Comparison of ENCODE assay signal across 10 cellular contexts in genomic region chrX:74492720-74493201, GRCh38.
DNase-seq lines count a peak whose midpoint lies in the region; ATAC-seq and TF ChIP-seq lines count a peak whose summit lies in the region.
"Had no signal": no experiment of that assay in that cellular context is flagged by ENCODE, and none has a peak within 500 bp of the region (broad histone marks: within the 10 kb centered on the region; RNA-seq: fewer than 3 reads in every experiment).

No MANE protein-coding gene starts in this region.

- dilution Hi-C loops in IMR-90 (cut with HindIII; ENCODE audit: low sequenced_read_pairs, unreplicated experiment) = no loop called here

- H3K27me3 Mint-ChIP-seq in activated CD4-positive, alpha-beta memory T cell treated with anti-CD3 and anti-CD28 coated beads, Interleukin-2, amount 10 ng/mL, durations not matched to agents 7 days and 5 days = no peaks in the 10 kb centered on the region
- no peaks in the 10 kb centered on the region for H3K27me3 Mint-ChIP-seq in memory B cell

- TF ChIP-seq POLR2A in IMR-90 (IDR thresholded peaks at IDR 0.05; ENCODE audit: low read depth, low read length) = no peak
- no peak for TF ChIP-seq POLR2A in GM18505 (IDR thresholded peaks at IDR 0.05; ENCODE audit: borderline replicate concordance, extremely low read depth, insufficient read depth, insufficient read length)
- no peak for TF ChIP-seq POLR2A in stomach (IDR thresholded peaks at IDR 0.05)

- no peak overlapping the region for H3K23ac ChIP-seq in IMR-90 (ENCODE audit: low read depth, low read length)

- no peak overlapping the region for H2BK120ac ChIP-seq in IMR-90 (ENCODE audit: low read depth, low read length)

- no peak overlapping the region for H4K5ac ChIP-seq in IMR-90 (ENCODE audit: low read depth, low read length)

- no peak overlapping the region for H2AFZ ChIP-seq in IMR-90 (replicated peaks; ENCODE audit: low read length, poor library complexity)

- H3K4me1 Mint-ChIP-seq in activated CD4-positive, alpha-beta memory T cell treated with anti-CD3 and anti-CD28 coated beads, Interleukin-2, amount 10 ng/mL, durations not matched to agents 7 days and 5 days = no peaks in the 10 kb centered on the region
- peaks cover 3% of the 10 kb centered on the region for H3K4me1 Mint-ChIP-seq in memory B cell

- H3K27ac ChIP-seq in IMR-90 (ENCODE audit: insufficient read depth, low read length) = no peak overlapping the region
- H3K27ac ChIP-seq in stomach = no peak overlapping the region

- no peak overlapping the region for H2BK15ac ChIP-seq in IMR-90 (ENCODE audit: low read depth, low read length)

- no peaks in the 10 kb centered on the region for H3K9me3 Mint-ChIP-seq in activated CD4-positive, alpha-beta memory T cell treated with anti-CD3 and anti-CD28 coated beads, Interleukin-2, amount 10 ng/mL, durations not matched to agents 7 days and 5 days
- no peaks in the 10 kb centered on the region for H3K9me3 Mint-ChIP-seq in memory B cell

- no peak overlapping the region for H3K14ac ChIP-seq in IMR-90 (replicated peaks; ENCODE audit: low read depth, low read length)

- no peak overlapping the region for H2BK5ac ChIP-seq in IMR-90 (ENCODE audit: low read depth, low read length, poor library complexity, severe bottlenecking)

- no peak overlapping the region for H3K4me3 Mint-ChIP-seq in activated CD4-positive, alpha-beta memory T cell treated with anti-CD3 and anti-CD28 coated beads, Interleukin-2, amount 10 ng/mL, durations not matched to agents 7 days and 5 days
- no peak overlapping the region for H3K4me3 Mint-ChIP-seq in memory B cell

- no peak overlapping the region for H3K4me3 ChIP-seq in IMR-90 (ENCODE audit: insufficient read depth, low read depth, low read length)
- H3K4me3 ChIP-seq in stomach = no peak overlapping the region
- H3K4me3 ChIP-seq: lung had no signal

- CTCF ChIA-PET in GM10248 (lab: Yijun Ruan, JAX) = interaction anchor here (1.1 to 1.8 kb wide), 5 partner anchors 13 to 59 kb away, joined by 3 to 7 read pairs (median 4); no protein-coding TSS in a partner anchor
- CTCF ChIA-PET in IMR-90 (lab: Yijun Ruan, JAX) = no interaction called here
- CTCF ChIA-PET in activated CD4-positive, alpha-beta memory T cell treated with anti-CD3 and anti-CD28 coated beads, Interleukin-2, amount 10 ng/mL, durations not matched to agents 7 days and 5 days (lab: Charles Lee) = interaction anchor here (1.3 kb wide), 1 partner anchor 55 kb away, joined by 3 read pairs; no protein-coding TSS in a partner anchor

- no peaks in the 10 kb centered on the region; the same call in 1 of the 2 replicates for H4K20me1 ChIP-seq in IMR-90 (ENCODE audit: insufficient read depth, low read length)

- no peak overlapping the region for H3K18ac ChIP-seq in IMR-90 (ENCODE audit: low read depth, low read length)

- H4K8ac ChIP-seq in IMR-90 (ENCODE audit: low read depth in 2 of 2, low read length in 2 of 2) = no peak overlapping the region

- no peak overlapping the region for H3K4ac ChIP-seq in IMR-90 (ENCODE audit: low read depth, low read length)

- H3K9ac ChIP-seq in IMR-90 (ENCODE audit: low read depth, low read length) = no peak overlapping the region

- H3K9me1 ChIP-seq in IMR-90 (ENCODE audit: insufficient read depth, low read length) = no peaks in the 10 kb centered on the region

- ATAC-seq in IMR-90 (ENCODE audit: low read depth) = no peak
- ATAC-seq in memory B cell (ENCODE audit: low read depth) = peak; percentile 41
- no peak for ATAC-seq in GM21529 (IDR thresholded peaks at IDR 0.05; ENCODE audit: unreplicated experiment)
- no peak for ATAC-seq in GM18505 (IDR thresholded peaks at IDR 0.05; ENCODE audit: unreplicated experiment)

- peaks cover 4% of the 10 kb centered on the region; the same call in 1 of the 2 replicates for H3K27me3 ChIP-seq in IMR-90 (ENCODE audit: control insufficient read depth, insufficient read depth, low read length)
- H3K27me3 ChIP-seq in stomach = no peaks in the 10 kb centered on the region

- TF ChIP-seq EP300 in stomach (IDR thresholded peaks at IDR 0.05) = no peak

- H2AK9ac ChIP-seq in IMR-90 (replicated peaks; ENCODE audit: low read depth, low read length, poor library complexity) = no peak overlapping the region

- no peak overlapping the region for H3K56ac ChIP-seq in IMR-90 (ENCODE audit: extremely low read depth, insufficient read depth, low read length)

- in situ Hi-C loops in IMR-90 (cut with MboI; ENCODE audit: low sequenced_read_pairs) = no loop called here
- in situ Hi-C loops in KBM-7 (cut with MboI; ENCODE audit: low pct_unique_long_range_greater_than_20kb, low sequenced_read_pairs) = no loop called here

- no peaks in the 10 kb centered on the region for H3K36me3 Mint-ChIP-seq in activated CD4-positive, alpha-beta memory T cell treated with anti-CD3 and anti-CD28 coated beads, Interleukin-2, amount 10 ng/mL, durations not matched to agents 7 days and 5 days (ENCODE audit: low read depth)
- H3K36me3 Mint-ChIP-seq in memory B cell = no peaks in the 10 kb centered on the region

- H3K27ac Mint-ChIP-seq in activated CD4-positive, alpha-beta memory T cell treated with anti-CD3 and anti-CD28 coated beads, Interleukin-2, amount 10 ng/mL, durations not matched to agents 7 days and 5 days = no peak overlapping the region
- no peak overlapping the region for H3K27ac Mint-ChIP-seq in memory B cell

- no peak overlapping the region for H2BK20ac ChIP-seq in IMR-90 (ENCODE audit: low read depth, low read length)

- no peaks in the 10 kb centered on the region for H3K79me1 ChIP-seq in IMR-90 (ENCODE audit: low read depth in 1 of 2, low read length in 2 of 2)

- WGBS in IMR-90 (ENCODE audit: extremely low coverage in 2 of 2, insufficient read length in 1 of 2), 2 experiments = 32% methylated on average over 2 of the region's 3 CpGs; no CpG with 5 or more reads in 1 of the 2 experiments
- 52 to 69% (median 59%) methylated on average over 3 of the region's 3 CpGs for WGBS in stomach, 5 donors

- no peak; the same call in 1 of the 2 replicates for TF ChIP-seq RAD21 in IMR-90 (IDR thresholded peaks at IDR 0.05; ENCODE audit: low read length)

- POLR2A ChIA-PET in GM10248 (lab: Yijun Ruan, JAX) = no interaction called here
- POLR2A ChIA-PET in IMR-90 (lab: Charles Lee; ENCODE audit: unreplicated experiment) = no interaction called here
- POLR2A ChIA-PET in activated CD4-positive, alpha-beta memory T cell treated with anti-CD3 and anti-CD28 coated beads, Interleukin-2, amount 10 ng/mL, durations not matched to agents 7 days and 5 days (lab: Charles Lee) = no interaction called here

- H3K4me2 ChIP-seq in IMR-90 (ENCODE audit: low read depth, low read length) = no peak overlapping the region

- H3K4me1 ChIP-seq in IMR-90 (ENCODE audit: control insufficient read depth, insufficient read depth, low read length) = no peaks in the 10 kb centered on the region
- no peaks in the 10 kb centered on the region for H3K4me1 ChIP-seq in stomach

- no TSS peak for BruUV-seq in IMR-90 (replicated peaks; lab: Mats Ljungman, UMichigan)

- DNase-seq in GM10248 (ENCODE audit: extremely low spot score) (no peak), IMR-90 (no peak), memory B cell (ENCODE audit: low spot score in 2 of 2) (peak in 1 of 2 donors; percentile 0), KBM-7 (no peak), stomach (no peak)
- peak; percentile 17 for DNase-seq in activated CD4-positive, alpha-beta memory T cell treated with anti-CD3 and anti-CD28 coated beads, Interleukin-2, amount 10 ng/mL, durations not matched to agents 7 days and 5 days
- DNase-seq: NCI-H187 had no signal

- no peak overlapping the region for H2AK5ac ChIP-seq in IMR-90 (ENCODE audit: low read depth, low read length)

- intact Hi-C loops in IMR-90 (cut with micrococcal nuclease) = no loop called here
- intact Hi-C loops in stomach (cut with DNase I; ENCODE audit: low total_unique reads) = no loop called here

- H3K9me3 ChIP-seq in IMR-90 (ENCODE audit: control insufficient read depth, insufficient read depth, low read length) = no peaks in the 10 kb centered on the region
- no peaks in the 10 kb centered on the region for H3K9me3 ChIP-seq in stomach

- H4K91ac ChIP-seq in IMR-90 (ENCODE audit: insufficient read depth, low read depth, low read length) = no peak overlapping the region

- TF ChIP-seq CTCF in GM10248 (IDR thresholded peaks at IDR 0.05; ENCODE audit: control extremely low read depth, extremely low read depth, low read depth, missing control alignments) (peak; percentile 9), IMR-90 (conservative IDR thresholded peaks at IDR 0.05; ENCODE audit: low read depth, low read length) (peak; percentile 13; the same call in 1 of the 2 replicates), stomach (IDR thresholded peaks at IDR 0.05) (no peak)

- H3K36me3 ChIP-seq in IMR-90 (ENCODE audit: control insufficient read depth, insufficient read depth, low read length) (no peaks in the 10 kb centered on the region), stomach (no peaks in the 10 kb centered on the region)

TF ChIP-seq in IMR-90, 13 proteins besides CTCF, POLR2A, EP300 and RAD21 (continues in another document):
- TF ChIP-seq MAZ (IDR thresholded peaks at IDR 0.05; ENCODE audit: borderline replicate concordance, low read depth, low read length) = no peak
- no peak for TF ChIP-seq RCOR1 (IDR thresholded peaks at IDR 0.05; ENCODE audit: insufficient replicate concordance, low read length)
- TF ChIP-seq FOS (IDR thresholded peaks at IDR 0.05; ENCODE audit: low read depth, low read length) = no peak
- TF ChIP-seq CEBPB (IDR thresholded peaks at IDR 0.05; ENCODE audit: low read depth, low read length) = no peak
- TF ChIP-seq MXI1 (IDR thresholded peaks at IDR 0.05; ENCODE audit: borderline replicate concordance, low read depth, low read length) = no peak
- no peak for TF ChIP-seq BHLHE40 (IDR thresholded peaks at IDR 0.05; ENCODE audit: low read depth, low read length)
- TF ChIP-seq CHD1 (IDR thresholded peaks at IDR 0.05; ENCODE audit: low read depth, low read length) = no peak
- no peak for TF ChIP-seq NFE2L2 (IDR thresholded peaks at IDR 0.05; ENCODE audit: low read depth, low read length)
- TF ChIP-seq USF2 (IDR thresholded peaks at IDR 0.05; ENCODE audit: low read depth, low read length) = no peak

Comparison
In these comparisons a context has a peak if more than half of its experiments do, and no peak if none do; other contexts are left out.
1. CTCF ChIP-seq: peak in GM10248 (single experiment) and IMR-90 (single experiment); none in stomach (0 of 7).